ENCODE assay signal across 1 cellular context in the genomic region with DNA sequence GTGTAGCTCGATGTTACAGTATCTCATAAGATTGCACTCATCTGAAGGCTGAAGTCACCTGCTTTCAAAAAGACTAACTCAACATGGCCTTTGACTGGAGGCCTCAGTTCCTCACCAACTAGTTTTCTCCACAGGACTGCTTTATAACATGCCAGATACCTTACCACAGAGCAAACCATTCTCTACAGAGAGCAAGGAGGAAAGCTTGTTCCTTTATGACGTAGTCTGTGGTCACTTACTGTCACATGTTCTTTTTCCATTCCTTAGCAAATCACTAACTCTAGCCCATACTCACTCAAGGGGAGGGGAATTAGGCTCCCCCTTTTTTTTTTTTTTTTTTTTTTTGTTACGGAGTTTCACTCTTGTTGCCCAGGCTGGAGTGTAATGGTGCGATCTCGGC.
TF ChIP-seq lines count a peak whose summit lies in the region.

No MANE protein-coding gene starts in this region.

TF ChIP-seq in GM23338, 12 proteins besides CTCF, POLR2A, EP300 and RAD21 (continued from another document):
- TF ChIP-seq, protein P1, sequence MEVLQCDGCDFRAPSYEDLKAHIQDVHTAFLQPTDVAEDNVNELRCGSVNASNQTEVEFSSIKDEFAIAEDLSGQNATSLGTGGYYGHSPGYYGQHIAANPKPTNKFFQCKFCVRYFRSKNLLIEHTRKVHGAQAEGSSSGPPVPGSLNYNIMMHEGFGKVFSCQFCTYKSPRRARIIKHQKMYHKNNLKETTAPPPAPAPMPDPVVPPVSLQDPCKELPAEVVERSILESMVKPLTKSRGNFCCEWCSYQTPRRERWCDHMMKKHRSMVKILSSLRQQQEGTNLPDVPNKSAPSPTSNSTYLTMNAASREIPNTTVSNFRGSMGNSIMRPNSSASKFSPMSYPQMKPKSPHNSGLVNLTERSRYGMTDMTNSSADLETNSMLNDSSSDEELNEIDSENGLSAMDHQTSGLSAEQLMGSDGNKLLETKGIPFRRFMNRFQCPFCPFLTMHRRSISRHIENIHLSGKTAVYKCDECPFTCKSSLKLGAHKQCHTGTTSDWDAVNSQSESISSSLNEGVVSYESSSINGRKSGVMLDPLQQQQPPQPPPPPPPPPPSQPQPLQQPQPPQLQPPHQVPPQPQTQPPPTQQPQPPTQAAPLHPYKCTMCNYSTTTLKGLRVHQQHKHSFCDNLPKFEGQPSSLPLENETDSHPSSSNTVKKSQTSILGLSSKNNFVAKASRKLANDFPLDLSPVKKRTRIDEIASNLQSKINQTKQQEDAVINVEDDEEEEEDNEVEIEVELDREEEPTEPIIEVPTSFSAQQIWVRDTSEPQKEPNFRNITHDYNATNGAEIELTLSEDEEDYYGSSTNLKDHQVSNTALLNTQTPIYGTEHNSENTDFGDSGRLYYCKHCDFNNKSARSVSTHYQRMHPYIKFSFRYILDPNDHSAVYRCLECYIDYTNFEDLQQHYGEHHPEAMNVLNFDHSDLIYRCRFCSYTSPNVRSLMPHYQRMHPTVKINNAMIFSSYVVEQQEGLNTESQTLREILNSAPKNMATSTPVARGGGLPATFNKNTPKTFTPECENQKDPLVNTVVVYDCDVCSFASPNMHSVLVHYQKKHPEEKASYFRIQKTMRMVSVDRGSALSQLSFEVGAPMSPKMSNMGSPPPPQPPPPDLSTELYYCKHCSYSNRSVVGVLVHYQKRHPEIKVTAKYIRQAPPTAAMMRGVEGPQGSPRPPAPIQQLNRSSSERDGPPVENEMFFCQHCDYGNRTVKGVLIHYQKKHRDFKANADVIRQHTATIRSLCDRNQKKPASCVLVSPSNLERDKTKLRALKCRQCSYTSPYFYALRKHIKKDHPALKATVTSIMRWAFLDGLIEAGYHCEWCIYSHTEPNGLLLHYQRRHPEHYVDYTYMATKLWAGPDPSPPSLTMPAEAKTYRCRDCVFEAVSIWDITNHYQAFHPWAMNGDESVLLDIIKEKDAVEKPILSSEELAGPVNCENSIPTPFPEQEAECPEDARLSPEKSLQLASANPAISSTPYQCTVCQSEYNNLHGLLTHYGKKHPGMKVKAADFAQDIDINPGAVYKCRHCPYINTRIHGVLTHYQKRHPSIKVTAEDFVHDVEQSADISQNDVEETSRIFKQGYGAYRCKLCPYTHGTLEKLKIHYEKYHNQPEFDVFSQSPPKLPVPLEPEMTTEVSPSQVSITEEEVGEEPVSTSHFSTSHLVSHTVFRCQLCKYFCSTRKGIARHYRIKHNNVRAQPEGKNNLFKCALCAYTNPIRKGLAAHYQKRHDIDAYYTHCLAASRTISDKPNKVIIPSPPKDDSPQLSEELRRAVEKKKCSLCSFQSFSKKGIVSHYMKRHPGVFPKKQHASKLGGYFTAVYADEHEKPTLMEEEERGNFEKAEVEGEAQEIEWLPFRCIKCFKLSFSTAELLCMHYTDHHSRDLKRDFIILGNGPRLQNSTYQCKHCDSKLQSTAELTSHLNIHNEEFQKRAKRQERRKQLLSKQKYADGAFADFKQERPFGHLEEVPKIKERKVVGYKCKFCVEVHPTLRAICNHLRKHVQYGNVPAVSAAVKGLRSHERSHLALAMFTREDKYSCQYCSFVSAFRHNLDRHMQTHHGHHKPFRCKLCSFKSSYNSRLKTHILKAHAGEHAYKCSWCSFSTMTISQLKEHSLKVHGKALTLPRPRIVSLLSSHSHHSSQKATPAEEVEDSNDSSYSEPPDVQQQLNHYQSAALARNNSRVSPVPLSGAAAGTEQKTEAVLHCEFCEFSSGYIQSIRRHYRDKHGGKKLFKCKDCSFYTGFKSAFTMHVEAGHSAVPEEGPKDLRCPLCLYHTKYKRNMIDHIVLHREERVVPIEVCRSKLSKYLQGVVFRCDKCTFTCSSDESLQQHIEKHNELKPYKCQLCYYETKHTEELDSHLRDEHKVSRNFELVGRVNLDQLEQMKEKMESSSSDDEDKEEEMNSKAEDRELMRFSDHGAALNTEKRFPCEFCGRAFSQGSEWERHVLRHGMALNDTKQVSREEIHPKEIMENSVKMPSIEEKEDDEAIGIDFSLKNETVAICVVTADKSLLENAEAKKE (CRISPR knock-in tag; IDR thresholded peaks at IDR 0.05), result no peak
- TF ChIP-seq JUNB (IDR thresholded peaks at IDR 0.05; ENCODE audit: unreplicated experiment), result no peak
- no peak for TF ChIP-seq EZH2phosphoT487 (IDR thresholded peaks at IDR 0.05; ENCODE audit: unreplicated experiment)
- TF ChIP-seq POLR2AphosphoS5 (IDR thresholded peaks at IDR 0.05; ENCODE audit: low read depth), result no peak
- TF ChIP-seq ZNF114 (CRISPR knock-in tag; IDR thresholded peaks at IDR 0.05), result no peak
- TF ChIP-seq ZNF331 (CRISPR knock-in tag; IDR thresholded peaks at IDR 0.05; ENCODE audit: low read depth), result no peak
- TF ChIP-seq, protein P2, sequence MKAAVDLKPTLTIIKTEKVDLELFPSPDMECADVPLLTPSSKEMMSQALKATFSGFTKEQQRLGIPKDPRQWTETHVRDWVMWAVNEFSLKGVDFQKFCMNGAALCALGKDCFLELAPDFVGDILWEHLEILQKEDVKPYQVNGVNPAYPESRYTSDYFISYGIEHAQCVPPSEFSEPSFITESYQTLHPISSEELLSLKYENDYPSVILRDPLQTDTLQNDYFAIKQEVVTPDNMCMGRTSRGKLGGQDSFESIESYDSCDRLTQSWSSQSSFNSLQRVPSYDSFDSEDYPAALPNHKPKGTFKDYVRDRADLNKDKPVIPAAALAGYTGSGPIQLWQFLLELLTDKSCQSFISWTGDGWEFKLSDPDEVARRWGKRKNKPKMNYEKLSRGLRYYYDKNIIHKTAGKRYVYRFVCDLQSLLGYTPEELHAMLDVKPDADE (IDR thresholded peaks at IDR 0.05), result no peak
- TF ChIP-seq EZH2 (IDR thresholded peaks at IDR 0.05; ENCODE audit: low read depth, unreplicated experiment), result no peak
- no peak for TF ChIP-seq NANOG (IDR thresholded peaks at IDR 0.05; ENCODE audit: borderline replicate concordance)
- TF ChIP-seq, protein P3, sequence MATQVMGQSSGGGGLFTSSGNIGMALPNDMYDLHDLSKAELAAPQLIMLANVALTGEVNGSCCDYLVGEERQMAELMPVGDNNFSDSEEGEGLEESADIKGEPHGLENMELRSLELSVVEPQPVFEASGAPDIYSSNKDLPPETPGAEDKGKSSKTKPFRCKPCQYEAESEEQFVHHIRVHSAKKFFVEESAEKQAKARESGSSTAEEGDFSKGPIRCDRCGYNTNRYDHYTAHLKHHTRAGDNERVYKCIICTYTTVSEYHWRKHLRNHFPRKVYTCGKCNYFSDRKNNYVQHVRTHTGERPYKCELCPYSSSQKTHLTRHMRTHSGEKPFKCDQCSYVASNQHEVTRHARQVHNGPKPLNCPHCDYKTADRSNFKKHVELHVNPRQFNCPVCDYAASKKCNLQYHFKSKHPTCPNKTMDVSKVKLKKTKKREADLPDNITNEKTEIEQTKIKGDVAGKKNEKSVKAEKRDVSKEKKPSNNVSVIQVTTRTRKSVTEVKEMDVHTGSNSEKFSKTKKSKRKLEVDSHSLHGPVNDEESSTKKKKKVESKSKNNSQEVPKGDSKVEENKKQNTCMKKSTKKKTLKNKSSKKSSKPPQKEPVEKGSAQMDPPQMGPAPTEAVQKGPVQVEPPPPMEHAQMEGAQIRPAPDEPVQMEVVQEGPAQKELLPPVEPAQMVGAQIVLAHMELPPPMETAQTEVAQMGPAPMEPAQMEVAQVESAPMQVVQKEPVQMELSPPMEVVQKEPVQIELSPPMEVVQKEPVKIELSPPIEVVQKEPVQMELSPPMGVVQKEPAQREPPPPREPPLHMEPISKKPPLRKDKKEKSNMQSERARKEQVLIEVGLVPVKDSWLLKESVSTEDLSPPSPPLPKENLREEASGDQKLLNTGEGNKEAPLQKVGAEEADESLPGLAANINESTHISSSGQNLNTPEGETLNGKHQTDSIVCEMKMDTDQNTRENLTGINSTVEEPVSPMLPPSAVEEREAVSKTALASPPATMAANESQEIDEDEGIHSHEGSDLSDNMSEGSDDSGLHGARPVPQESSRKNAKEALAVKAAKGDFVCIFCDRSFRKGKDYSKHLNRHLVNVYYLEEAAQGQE (IDR thresholded peaks at IDR 0.05; ENCODE audit: unreplicated experiment), result no peak
